In genomic region chr15:98386594-98386993, GRCh38 we compare ENCODE assay signal across 8 cellular contexts.
"Had no signal": no experiment of that assay in that cellular context is flagged by ENCODE, and none has a peak within 500 bp of the region (broad histone marks: within the 10 kb centered on the region; RNA-seq: fewer than 3 reads in every experiment).

No MANE protein-coding gene starts in this region.

- DNase-seq: H9, HCEC 1CT, IMR-90 had no signal

- H3K27ac Mint-ChIP-seq: GM23338 had no signal

- H3K9me3 Mint-ChIP-seq: GM23338, H9 had no signal

- FAIRE-seq: H1, H54, HTR-8/SVneo, K562 had no signal

- H3K4me3 Mint-ChIP-seq: GM23338, H9 had no signal
